ENCODE assay signal across 2 cellular contexts in genomic region chr5:41808294-41808693, GRCh38.
A peak's percentile ranks its signal among the peaks of the same experiment; 100 is the strongest.
TF ChIP-seq lines count a peak whose summit lies in the region.

No MANE protein-coding gene starts in this region.

TF ChIP-seq in HepG2, 621 proteins besides CTCF, POLR2A, EP300 and RAD21 (continued from another document):
- peak; percentile 65 for TF ChIP-seq CEBPB (IDR thresholded peaks at IDR 0.05; ENCODE audit: borderline replicate concordance, low read depth, low read length)
- TF ChIP-seq ZNF605 (CRISPR knock-in tag; IDR thresholded peaks at IDR 0.05): no peak

TF ChIP-seq in H1, 55 proteins besides CTCF, POLR2A, EP300 and RAD21:
- 0 out of 2 replicates have a peak, but pooled peaks have one; percentile 3 for TF ChIP-seq CEBPB (IDR thresholded peaks at IDR 0.05; ENCODE audit: low read depth, low read length)
- no peak for TF ChIP-seq EZH2 (IDR thresholded peaks at IDR 0.05; ENCODE audit: low read depth, low read length, severe bottlenecking)
